25 cellular contexts compared by ENCODE assay signal in genomic region chr20:19351542-19351941, GRCh38.
"Had no signal": no experiment of that assay in that cellular context is flagged by ENCODE, and none has a peak within 500 bp of the region (broad histone marks: within the 10 kb centered on the region; RNA-seq: fewer than 3 reads in every experiment).

No MANE protein-coding gene starts in this region.

- H3K4me1 ChIP-seq: left ventricle myocardium inferior, spleen, tibial artery, upper lobe of right lung, vagina had no signal

- DNase-seq: effector CD4-positive, alpha-beta T cell; immature natural killer cell; kidney; left cardiac atrium; left ventricle myocardium inferior; mesenchymal stem cell; naive thymus-derived CD8-positive, alpha-beta T cell; nucleus accumbens; ovary; psoas muscle; retina; spleen; stimulated activated CD4-positive, alpha-beta T cell treated with anti-CD3 and anti-CD28 coated beads, Interleukin-15, amount 100 ng/mL, for 24 hours; stimulated activated CD4-positive, alpha-beta T cell treated with anti-CD3 and anti-CD28 coated beads, Interleukin-1b, Interleukin-23, amount 100 ng/mL, for 48 hours; stimulated activated CD4-positive, alpha-beta T cell treated with anti-CD3 and anti-CD28 coated beads, Interleukin-4, amount 100 ng/mL, for 24 hours; tibial artery; upper lobe of right lung had no signal

- H3K9me3 Mint-ChIP-seq: immature natural killer cell; naive thymus-derived CD8-positive, alpha-beta T cell; neural crest cell; stimulated activated naive CD8-positive, alpha-beta T cell treated with anti-CD3 and anti-CD28 coated beads, Interleukin-15, Interleukin-2, amounts not matched to agents 100 ng/mL and 50 ng/mL, for 24 hours had no signal

- H3K27me3 ChIP-seq: ovary, spleen, tibial artery, upper lobe of right lung, vagina had no signal

- H3K27ac ChIP-seq: coronary artery, left ventricle myocardium inferior, ovary, psoas muscle, spleen, tibial artery, upper lobe of right lung, vagina had no signal

- ATAC-seq: esophagus mucosa; naive thymus-derived CD8-positive, alpha-beta T cell; psoas muscle; stimulated activated memory B cell treated with anti-CD40 and anti-IgM and Interleukin-4, amounts not matched to agents 10 μg/mL and 1 μg/mL and 100 μg/mL, for 72 hours; upper lobe of right lung had no signal

- H3K36me3 Mint-ChIP-seq: immature natural killer cell; naive thymus-derived CD8-positive, alpha-beta T cell; stimulated activated memory B cell treated with anti-CD40 and anti-IgM and Interleukin-4, amounts not matched to agents 10 μg/mL and 1 μg/mL and 100 μg/mL, for 72 hours had no signal

- H3K4me1 Mint-ChIP-seq: naive thymus-derived CD8-positive, alpha-beta T cell; neural crest cell had no signal

- H3K4me3 ChIP-seq: coronary artery, left ventricle myocardium inferior, lung, ovary, psoas muscle, spleen, tibial artery, upper lobe of right lung, vagina had no signal

- H3K4me3 Mint-ChIP-seq: immature natural killer cell; naive thymus-derived CD8-positive, alpha-beta T cell; neural crest cell; stimulated activated memory B cell treated with anti-CD40 and anti-IgM and Interleukin-4, amounts not matched to agents 10 μg/mL and 1 μg/mL and 100 μg/mL, for 72 hours; stimulated activated naive CD8-positive, alpha-beta T cell treated with anti-CD3 and anti-CD28 coated beads, Interleukin-15, Interleukin-2, amounts not matched to agents 100 ng/mL and 50 ng/mL, for 24 hours had no signal

- H3K36me3 ChIP-seq: left ventricle myocardium inferior, ovary, spleen, tibial artery, upper lobe of right lung, vagina had no signal

- H3K27ac Mint-ChIP-seq: immature natural killer cell; naive thymus-derived CD8-positive, alpha-beta T cell; stimulated activated memory B cell treated with anti-CD40 and anti-IgM and Interleukin-4, amounts not matched to agents 10 μg/mL and 1 μg/mL and 100 μg/mL, for 72 hours; stimulated activated naive CD8-positive, alpha-beta T cell treated with anti-CD3 and anti-CD28 coated beads, Interleukin-15, Interleukin-2, amounts not matched to agents 100 ng/mL and 50 ng/mL, for 24 hours had no signal

- H3K27me3 Mint-ChIP-seq: stimulated activated naive CD8-positive, alpha-beta T cell treated with anti-CD3 and anti-CD28 coated beads, Interleukin-15, Interleukin-2, amounts not matched to agents 100 ng/mL and 50 ng/mL, for 24 hours had no signal

- FAIRE-seq: frontal cortex, kidney had no signal

- H3K9me3 ChIP-seq: left ventricle myocardium inferior, ovary, psoas muscle, spleen, tibial artery, upper lobe of right lung, vagina had no signal
